12 cellular contexts compared by ENCODE assay signal in the genomic region with DNA sequence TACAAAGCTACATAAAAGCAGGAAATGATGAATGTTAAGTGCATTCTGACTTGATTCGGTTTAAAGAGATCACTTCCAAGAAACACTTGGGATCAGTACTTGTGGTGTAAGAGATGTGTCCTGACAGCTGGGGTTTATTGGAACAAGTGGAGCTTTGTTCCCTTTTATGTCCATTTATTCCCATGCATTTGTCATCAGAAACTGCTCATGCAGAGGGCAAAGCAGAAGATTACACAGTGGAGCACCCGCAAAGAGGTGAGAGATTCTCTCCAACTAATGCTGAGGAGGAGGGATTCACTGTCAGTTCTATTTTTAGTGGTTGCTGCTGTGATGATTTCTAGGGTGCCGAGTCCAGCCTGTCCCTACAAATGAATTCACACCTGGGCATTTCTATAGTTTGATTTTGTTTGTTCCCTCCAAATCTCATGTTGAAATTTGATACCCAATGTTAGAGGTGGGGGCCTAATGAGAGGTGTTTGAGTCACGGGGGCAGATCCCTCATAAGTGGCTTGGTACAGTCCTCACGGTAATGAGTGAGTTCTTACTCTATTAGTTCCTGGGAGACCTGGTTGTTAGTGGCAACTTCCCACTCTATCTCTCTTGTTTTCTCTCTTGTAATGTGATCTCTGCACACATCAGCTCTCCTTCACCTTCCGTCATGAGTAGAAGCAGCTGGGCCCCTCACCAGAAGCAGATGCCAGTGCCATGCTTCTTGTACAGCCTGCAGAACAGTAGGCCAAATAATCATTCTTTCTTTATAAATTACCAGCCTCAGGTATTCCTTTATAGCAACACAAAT. TPM values are rescaled to one million over a fixed set of nuclear protein-coding genes. Genes with fewer than 3 reads are reported as not detected.
A peak's percentile ranks its signal among the peaks of the same experiment; 100 is the strongest.
DNase-seq lines count a peak whose midpoint lies in the region; ATAC-seq, FAIRE-seq and TF ChIP-seq lines count a peak whose summit lies in the region.
"Had no signal": no experiment of that assay in that cellular context is flagged by ENCODE, and none has a peak within 500 bp of the region (broad histone marks: within the 10 kb centered on the region; RNA-seq: fewer than 3 reads in every experiment).

No MANE protein-coding gene starts in this region.

- H3K4me3 ChIP-seq in mammary epithelial cell (replicated peaks in 1 of 3; ENCODE audit: insufficient read depth in 1 of 3, low read depth in 2 of 3, low read length in 3 of 3) (no peak overlapping the region), fibroblast of the aortic adventitia (ENCODE audit: low read depth, low read length) (no peak overlapping the region), vagina (no peak overlapping the region)

- H3K4me1 ChIP-seq in mammary epithelial cell (ENCODE audit: insufficient read depth, low read length) = no peaks in the 10 kb centered on the region
- H3K4me1 ChIP-seq in vagina = no peaks in the 10 kb centered on the region

- TF ChIP-seq POLR2A in vagina (IDR thresholded peaks at IDR 0.05) = no peak

- no peaks in the 10 kb centered on the region for H3K79me2 ChIP-seq in mammary epithelial cell (ENCODE audit: insufficient read depth, low read length)

- H3K27ac ChIP-seq in mammary epithelial cell (ENCODE audit: insufficient read depth, low read depth, low read length) (no peak overlapping the region), vagina (no peak overlapping the region)

- H4K20me1 ChIP-seq in mammary epithelial cell (ENCODE audit: insufficient read depth, low read length) = no peaks in the 10 kb centered on the region

- H3K27me3 ChIP-seq in mammary epithelial cell (ENCODE audit: insufficient read depth, low read length) (no peaks in the 10 kb centered on the region), vagina (no peaks in the 10 kb centered on the region)

- no peak overlapping the region for H2AFZ ChIP-seq in mammary epithelial cell (ENCODE audit: low read depth, low read length)

- DNase-seq in mammary epithelial cell = peak; percentile 65
- no peak for DNase-seq in MCF 10A (ENCODE audit: unreplicated experiment)
- peak; percentile 71 for DNase-seq in NCI-H526 treated with DMSO at 0.1 percent for 48 hours (lab: John Stamatoyannopoulos, UW)
- DNase-seq in fibroblast of the aortic adventitia (ENCODE audit: low read depth) = peak; percentile 2
- DNase-seq in urothelium cell line (ENCODE audit: low spot score) = peak; percentile 65
- no peak for DNase-seq in activated CD8-positive, alpha-beta T cell treated with anti-CD3 and anti-CD28 coated beads for 36 hours
- no peak for DNase-seq in vagina (ENCODE audit: extremely low spot score in 2 of 2)
- DNase-seq in omental fat pad (ENCODE audit: low spot score) = no peak
- DNase-seq: activated CD8-positive, alpha-beta memory T cell treated with anti-CD3 and anti-CD28 coated beads, Interleukin-2, amount 10 ng/mL, durations not matched to agents 7 days and 5 days; amniotic stem cell; T-helper 9 cell had no signal

- intact Hi-C loops in mammary epithelial cell (cut with micrococcal nuclease) = no loop called here
- intact Hi-C loops in MCF 10A (cut with micrococcal nuclease) = no loop called here
- intact Hi-C loops in activated CD8-positive, alpha-beta T cell treated with anti-CD3 and anti-CD28 coated beads for 36 hours (cut with micrococcal nuclease) = no loop called here
- intact Hi-C loops in vagina (cut with DNase I) = no loop called here

- no peak overlapping the region for H3K4me3 Mint-ChIP-seq in MCF 10A (ENCODE audit: unreplicated experiment)
- no peak overlapping the region for H3K4me3 Mint-ChIP-seq in activated CD8-positive, alpha-beta T cell treated with anti-CD3 and anti-CD28 coated beads for 36 hours
- H3K4me3 Mint-ChIP-seq: activated CD8-positive, alpha-beta memory T cell treated with anti-CD3 and anti-CD28 coated beads, Interleukin-2, amount 10 ng/mL, durations not matched to agents 7 days and 5 days had no signal

- TF ChIP-seq CTCF in mammary epithelial cell (conservative IDR thresholded peaks at IDR 0.05 in 1 of 2, IDR thresholded peaks at IDR 0.05 in 1 of 2; ENCODE audit: extremely low read depth in 1 of 2, insufficient read depth in 1 of 2, low read depth in 1 of 2, low read length in 2 of 2) (no peak), MCF 10A (IDR thresholded peaks at IDR 0.05; ENCODE audit: unreplicated experiment) (no peak), fibroblast of the aortic adventitia (IDR thresholded peaks at IDR 0.05; ENCODE audit: insufficient read depth, low read length) (no peak), vagina (IDR thresholded peaks at IDR 0.05) (no peak), omental fat pad (IDR thresholded peaks at IDR 0.05) (no peak)
- TF ChIP-seq CTCF in activated CD8-positive, alpha-beta T cell treated with anti-CD3 and anti-CD28 coated beads for 36 hours (IDR thresholded peaks at IDR 0.05) = no peak

- H3K9me3 ChIP-seq in mammary epithelial cell (replicated peaks; ENCODE audit: insufficient read depth, low read length) = no peaks in the 10 kb centered on the region
- H3K9me3 ChIP-seq in vagina = no peaks in the 10 kb centered on the region

- H3K27me3 Mint-ChIP-seq in MCF 10A (ENCODE audit: insufficient read depth, unreplicated experiment) = no peaks in the 10 kb centered on the region
- no peaks in the 10 kb centered on the region for H3K27me3 Mint-ChIP-seq in activated CD8-positive, alpha-beta T cell treated with anti-CD3 and anti-CD28 coated beads for 36 hours
- H3K27me3 Mint-ChIP-seq: activated CD8-positive, alpha-beta memory T cell treated with anti-CD3 and anti-CD28 coated beads, Interleukin-2, amount 10 ng/mL, durations not matched to agents 7 days and 5 days had no signal

- no peak overlapping the region for H3K9ac ChIP-seq in mammary epithelial cell (ENCODE audit: insufficient read depth, low read length)

- no peak overlapping the region for H3K27ac Mint-ChIP-seq in MCF 10A (ENCODE audit: low read depth, unreplicated experiment)
- H3K27ac Mint-ChIP-seq in activated CD8-positive, alpha-beta T cell treated with anti-CD3 and anti-CD28 coated beads for 36 hours = no peak overlapping the region
- H3K27ac Mint-ChIP-seq: activated CD8-positive, alpha-beta memory T cell treated with anti-CD3 and anti-CD28 coated beads, Interleukin-2, amount 10 ng/mL, durations not matched to agents 7 days and 5 days had no signal

- no peak for ATAC-seq in activated CD8-positive, alpha-beta T cell treated with anti-CD3 and anti-CD28 coated beads for 36 hours
- no peak for ATAC-seq in omental fat pad (ENCODE audit: low FRiP score)
- ATAC-seq: activated CD8-positive, alpha-beta memory T cell treated with anti-CD3 and anti-CD28 coated beads, Interleukin-2, amount 10 ng/mL, durations not matched to agents 7 days and 5 days had no signal

- no peak for FAIRE-seq in urothelium cell line (lab: Jason Lieb, UNC)
- FAIRE-seq: A204.1 had no signal

- BruUV-seq in mammary epithelial cell (replicated peaks; lab: Mats Ljungman, UMichigan) = no TSS peak
- no TSS peak for BruUV-seq in MCF 10A (replicated peaks; lab: Mats Ljungman, UMichigan)

- POLR2A ChIA-PET in MCF 10A (lab: Yijun Ruan, JAX) = no interaction called here
- POLR2A ChIA-PET in activated CD8-positive, alpha-beta T cell treated with anti-CD3 and anti-CD28 coated beads for 36 hours (lab: Charles Lee) = no interaction called here

- no peaks in the 10 kb centered on the region for H3K9me3 Mint-ChIP-seq in MCF 10A (ENCODE audit: unreplicated experiment)
- H3K9me3 Mint-ChIP-seq in activated CD8-positive, alpha-beta T cell treated with anti-CD3 and anti-CD28 coated beads for 36 hours = no peaks in the 10 kb centered on the region

- in situ Hi-C loops in mammary epithelial cell (cut with MboI; ENCODE audit: low sequenced_read_pairs in 2 of 2) = no loop called here

- dilution Hi-C loops in mammary epithelial cell (cut with HindIII; ENCODE audit: low sequenced_read_pairs) = no loop called here

- H3K36me3 ChIP-seq in mammary epithelial cell (ENCODE audit: insufficient read depth, low read length) = no peaks in the 10 kb centered on the region
- no peaks in the 10 kb centered on the region for H3K36me3 ChIP-seq in vagina

- H3K36me3 Mint-ChIP-seq in MCF 10A (ENCODE audit: insufficient read depth, unreplicated experiment) = no peaks in the 10 kb centered on the region
- no peaks in the 10 kb centered on the region for H3K36me3 Mint-ChIP-seq in activated CD8-positive, alpha-beta T cell treated with anti-CD3 and anti-CD28 coated beads for 36 hours (ENCODE audit: low read depth)
- H3K36me3 Mint-ChIP-seq: activated CD8-positive, alpha-beta memory T cell treated with anti-CD3 and anti-CD28 coated beads, Interleukin-2, amount 10 ng/mL, durations not matched to agents 7 days and 5 days had no signal

- WGBS in mammary epithelial cell (ENCODE audit: low coverage, missing lambda C conversion rate) = 62% methylated on average over 6 of the region's 6 CpGs

- H3K4me2 ChIP-seq in mammary epithelial cell (ENCODE audit: insufficient read depth, low read depth, low read length) = no peak overlapping the region

- H3K4me1 Mint-ChIP-seq in MCF 10A (ENCODE audit: insufficient read depth, unreplicated experiment) = no peaks in the 10 kb centered on the region
- H3K4me1 Mint-ChIP-seq in activated CD8-positive, alpha-beta T cell treated with anti-CD3 and anti-CD28 coated beads for 36 hours (ENCODE audit: low read depth) = no peaks in the 10 kb centered on the region
- H3K4me1 Mint-ChIP-seq: activated CD8-positive, alpha-beta memory T cell treated with anti-CD3 and anti-CD28 coated beads, Interleukin-2, amount 10 ng/mL, durations not matched to agents 7 days and 5 days had no signal

- CTCF ChIA-PET in mammary epithelial cell (lab: Charles Lee; ENCODE audit: low non-redundant PET) (no interaction called here), MCF 10A (lab: Yijun Ruan, JAX) (interaction anchor here (1.5 kb wide), 1 partner anchor 164 kb away, joined by 7 read pairs; no protein-coding TSS in a partner anchor)
- CTCF ChIA-PET in activated CD8-positive, alpha-beta T cell treated with anti-CD3 and anti-CD28 coated beads for 36 hours (lab: Charles Lee) = no interaction called here

RNA-seq across cellular contexts. Expression of a gene that starts 29.4 kb away (rescaled TPM):
- total RNA-seq in mammary epithelial cell = under 1 TPM; under 0.01 to 0.21 TPM
- not detected for polyA plus RNA-seq in mammary epithelial cell
- polyA minus RNA-seq in mammary epithelial cell = not detected
- not detected in 2 replicates for total RNA-seq in MCF 10A (2022)
- total RNA-seq in fibroblast of the aortic adventitia (ENCODE audit: low replicate concordance) = not detected in 2 replicates
- not detected for total RNA-seq in activated CD8-positive, alpha-beta T cell treated with anti-CD3 and anti-CD28 coated beads for 36 hours
- total RNA-seq in vagina = 0.25 TPM
- not detected for total RNA-seq in omental fat pad
- total RNA-seq: activated CD8-positive, alpha-beta memory T cell treated with anti-CD3 and anti-CD28 coated beads, Interleukin-2, amount 10 ng/mL, durations not matched to agents 7 days and 5 days had no signal

RNA-seq across cellular contexts. Expression of a gene that starts 33.0 kb away (rescaled TPM):
- total RNA-seq in mammary epithelial cell (10 to 100 TPM in 1 of 2 donors, 1 to 10 TPM in 1; 7.8 to 16.0 TPM), MCF 10A (2022) (3.7 and 5.7 TPM in 2 replicates), fibroblast of the aortic adventitia (ENCODE audit: low replicate concordance) (14.5 and 20.0 TPM in 2 replicates), vagina (9.6 TPM), omental fat pad (10 to 100 TPM in 3 of 4 donors, 1 to 10 TPM in 1; 7.9 to 23.0 (median 14.6) TPM)
- 4.5 TPM for polyA plus RNA-seq in mammary epithelial cell
- polyA minus RNA-seq in mammary epithelial cell = 15.5 TPM
- 1 to 10 TPM; 3.0 to 3.1 TPM for total RNA-seq in activated CD8-positive, alpha-beta T cell treated with anti-CD3 and anti-CD28 coated beads for 36 hours

Comparison
In these comparisons a context has a peak if more than half of its experiments do, and no peak if none do; other contexts are left out.
1. DNase-seq: peak in mammary epithelial cell (single experiment), NCI-H526 treated with DMSO at 0.1 percent for 48 hours (single experiment), fibroblast of the aortic adventitia (single experiment) and urothelium cell line (single experiment); none in MCF 10A (single experiment), activated CD8-positive, alpha-beta T cell treated with anti-CD3 and anti-CD28 coated beads for 36 hours (single experiment), vagina (0 of 2) and omental fat pad (single experiment).